ENCODE assay signal across 25 cellular contexts in genomic region chr1:158806909-158807601, GRCh38. TPM values are rescaled to one million over a fixed set of nuclear protein-coding genes. Genes with fewer than 3 reads are reported as not detected.
"Had no signal": no experiment of that assay in that cellular context is flagged by ENCODE, and none has a peak within 500 bp of the region (broad histone marks: within the 10 kb centered on the region; RNA-seq: fewer than 3 reads in every experiment).

No MANE protein-coding gene starts in this region.

- H3K27me3 Mint-ChIP-seq: progenitor cell of endocrine pancreas had no signal

- H3K27me3 ChIP-seq: pancreas, suprapubic skin, thyroid gland, upper lobe of left lung, uterus had no signal

- H3K36me3 Mint-ChIP-seq: naive thymus-derived CD8-positive, alpha-beta T cell had no signal

- H3K4me3 ChIP-seq: mucosa of descending colon, pancreas, suprapubic skin, thyroid gland, upper lobe of left lung, uterus had no signal

- H3K27ac Mint-ChIP-seq: naive thymus-derived CD8-positive, alpha-beta T cell; progenitor cell of endocrine pancreas had no signal

- H3K4me3 Mint-ChIP-seq: naive thymus-derived CD8-positive, alpha-beta T cell; neural crest cell had no signal

- H3K27ac ChIP-seq: pancreas, suprapubic skin, thyroid gland, upper lobe of left lung had no signal

- H3K9me3 Mint-ChIP-seq: naive thymus-derived CD8-positive, alpha-beta T cell; neural crest cell had no signal

- H3K4me1 Mint-ChIP-seq: neural crest cell had no signal

- DNase-seq: cortex of kidney; effector memory CD4-positive, alpha-beta T cell; foreskin melanocyte; head of caudate nucleus; hippocampal formation; kidney glomerular epithelial cell; mucosa of descending colon; naive thymus-derived CD8-positive, alpha-beta T cell; nucleus accumbens; pancreas; right cardiac atrium; small intestine; stimulated activated CD4-positive, alpha-beta T cell treated with anti-CD3 and anti-CD28 coated beads, Interleukin-2, amount 100 ng/mL, for 48 hours; stimulated activated naive CD4-positive, alpha-beta T cell treated with Interleukin-2 at 50 U/mL for 16 hours; thyroid gland; upper lobe of left lung; uterus had no signal

- H3K4me1 ChIP-seq: pancreas, suprapubic skin, thyroid gland, uterus had no signal

- H3K36me3 ChIP-seq: pancreas, suprapubic skin, thyroid gland, upper lobe of left lung, uterus had no signal

- H3K9me3 ChIP-seq: mucosa of descending colon, pancreas, suprapubic skin, thyroid gland, upper lobe of left lung, uterus had no signal

RNA-seq across cellular contexts. Expression of gene MNDA, which starts 24.1 kb away (rescaled TPM):
- total RNA-seq: chondrocyte, lung microvascular endothelial cell, neural crest cell, progenitor cell of endocrine pancreas had no signal

RNA-seq across cellular contexts. Expression of gene OR6N2, which starts 26.1 kb away (rescaled TPM):
- total RNA-seq: chondrocyte; esophagus mucosa; liver; lung microvascular endothelial cell; mesenteric fat pad; mucosa of descending colon; naive thymus-derived CD8-positive, alpha-beta T cell; neural crest cell; pancreas; progenitor cell of endocrine pancreas; right cardiac atrium; suprapubic skin; thyroid gland; uterus had no signal

RNA-seq across cellular contexts. Expression of gene OR6N1, which starts 35.1 kb away (rescaled TPM):
- total RNA-seq: chondrocyte; esophagus mucosa; liver; lung microvascular endothelial cell; mesenteric fat pad; mucosa of descending colon; naive thymus-derived CD8-positive, alpha-beta T cell; neural crest cell; pancreas; progenitor cell of endocrine pancreas; right cardiac atrium; suprapubic skin; thyroid gland; uterus had no signal

RNA-seq across cellular contexts. Expression of gene OR6K6, which starts 52.5 kb away (rescaled TPM):
- total RNA-seq: chondrocyte; esophagus mucosa; liver; lung microvascular endothelial cell; mesenteric fat pad; mucosa of descending colon; naive thymus-derived CD8-positive, alpha-beta T cell; neural crest cell; pancreas; progenitor cell of endocrine pancreas; right cardiac atrium; suprapubic skin; thyroid gland; upper lobe of left lung; uterus had no signal
